In genomic region chr5:61051267-61051666, GRCh38 we compare ENCODE assay signal across 1 cellular context.
A peak's percentile ranks its signal among the peaks of the same experiment; 100 is the strongest.
TF ChIP-seq lines count a peak whose summit lies in the region.

No MANE protein-coding gene starts in this region.

TF ChIP-seq in SK-N-SH, 30 proteins besides CTCF, POLR2A, EP300 and RAD21 (continued from another document):
- peak; percentile 57; the same call in 1 of the 2 replicates for TF ChIP-seq TEAD4 (IDR thresholded peaks at IDR 0.05; ENCODE audit: borderline replicate concordance, insufficient read depth)
- TF ChIP-seq ZBTB33 (IDR thresholded peaks at IDR 0.05; ENCODE audit: borderline replicate concordance, low read depth): no peak
- TF ChIP-seq YY1 (IDR thresholded peaks at IDR 0.05; ENCODE audit: low read depth): no peak
- TF ChIP-seq MEF2A (IDR thresholded peaks at IDR 0.05; ENCODE audit: borderline replicate concordance, low read depth): no peak
- TF ChIP-seq NFIC (IDR thresholded peaks at IDR 0.05; ENCODE audit: borderline replicate concordance): peak; percentile 38; the same call in 1 of the 2 replicates
- no peak for TF ChIP-seq RCOR1 (IDR thresholded peaks at IDR 0.05; ENCODE audit: low read length)
- TF ChIP-seq FOXJ3 (CRISPR knock-in tag; IDR thresholded peaks at IDR 0.05): no peak
